ENCODE assay signal across 12 cellular contexts in the genomic region with DNA sequence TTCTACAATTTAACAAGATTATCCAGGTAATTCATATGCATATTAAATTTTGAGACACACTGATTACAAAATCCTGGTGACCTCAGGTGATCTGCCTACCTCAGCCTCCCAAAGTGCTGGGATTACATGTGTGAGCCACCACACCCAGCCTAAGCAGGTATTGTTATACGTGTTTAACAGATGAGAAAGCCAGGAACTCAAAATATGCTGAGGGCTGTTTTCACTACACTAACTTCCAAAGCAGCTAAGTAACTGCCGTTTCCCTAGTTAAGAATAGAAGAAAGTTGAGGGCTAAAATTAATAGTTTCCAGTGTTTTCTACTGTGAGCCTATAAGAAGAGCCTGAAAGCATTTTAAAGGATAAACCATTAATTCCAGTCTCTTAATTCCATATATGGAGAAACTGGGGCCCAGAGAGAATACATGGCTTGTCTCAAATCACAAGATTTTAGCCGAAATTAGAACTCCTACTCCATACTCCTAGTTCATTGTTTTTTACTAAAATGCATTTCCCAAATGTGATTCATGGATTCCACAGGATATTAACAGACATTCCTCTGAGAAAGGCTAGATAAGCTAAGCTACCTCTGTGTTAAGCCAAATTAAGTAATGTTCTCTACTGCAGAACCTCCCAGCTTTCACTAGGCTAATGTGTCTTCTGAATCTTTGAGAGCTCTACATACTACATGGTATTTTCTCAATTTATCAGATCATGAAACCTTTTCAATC. TPM values are rescaled to one million over a fixed set of nuclear protein-coding genes. Genes with fewer than 3 reads are reported as not detected.
DNase-seq lines count a peak whose midpoint lies in the region; ATAC-seq and TF ChIP-seq lines count a peak whose summit lies in the region.
"Had no signal": no experiment of that assay in that cellular context is flagged by ENCODE, and none has a peak within 500 bp of the region (broad histone marks: within the 10 kb centered on the region; RNA-seq: fewer than 3 reads in every experiment).

No MANE protein-coding gene starts in this region.

- no peak for TF ChIP-seq POLR2A in uterus (IDR thresholded peaks at IDR 0.05)

- H3K4me3 ChIP-seq in heart right ventricle: no peak overlapping the region
- no peak overlapping the region for H3K4me3 ChIP-seq in uterus

- H3K4me1 ChIP-seq in heart right ventricle (peaks cover 0 to 6% (median 0%) of the 10 kb centered on the region in 9 donors), uterus (no peaks in the 10 kb centered on the region)

- in situ Hi-C loops in GM13976 (cut with MboI; ENCODE audit: low sequenced_read_pairs, unreplicated experiment): loop anchor here (25.0 kb wide), 1 partner anchor 306 kb away; the partner anchor contains the start of gene LPCAT4

- DNase-seq in heart right ventricle (no peak), cardiac septum (ENCODE audit: low spot score) (no peak), astrocyte of the hippocampus (ENCODE audit: low read depth, low spot score) (peak; percentile 84), hepatic stellate cell (ENCODE audit: low spot score) (peak; percentile 64), uterus (no peak), GM20000 (ENCODE audit: low spot score) (no peak), GM13976 (ENCODE audit: low spot score) (no peak)
- DNase-seq: activated T-cell treated with anti-CD3 and anti-CD28 coated beads, Interleukin-2, amount 50 U/mL, for 1 hour; AML-193; NCI-H345 had no signal

- ATAC-seq in heart right ventricle (peak in 6 of 8 donors; percentile 28 to 74 (median 59)), GM18520 (IDR thresholded peaks at IDR 0.05; ENCODE audit: unreplicated experiment) (no peak)
- ATAC-seq: WTC11 had no signal

- no peaks in the 10 kb centered on the region for H3K36me3 ChIP-seq in heart right ventricle
- no peaks in the 10 kb centered on the region for H3K36me3 ChIP-seq in uterus

- H3K9me3 ChIP-seq in heart right ventricle (peaks cover 0 to 16% (median 7%) of the 10 kb centered on the region in 11 donors), uterus (no peaks in the 10 kb centered on the region)

- TF ChIP-seq CTCF in heart right ventricle (IDR thresholded peaks at IDR 0.05) (no peak), uterus (IDR thresholded peaks at IDR 0.05) (no peak), GM20000 (IDR thresholded peaks at IDR 0.05; ENCODE audit: extremely low read depth, missing control alignments) (no peak), GM13976 (IDR thresholded peaks at IDR 0.05; ENCODE audit: borderline replicate concordance, control extremely low read depth, extremely low read depth, insufficient read depth, missing control alignments) (no peak)

- intact Hi-C loops in heart right ventricle (cut with DNase I): no loop called here
- intact Hi-C loops in cardiac septum (cut with DNase I): no loop called here
- intact Hi-C loops in uterus (cut with DNase I; ENCODE audit: low total_unique reads): no loop called here

- H3K27ac ChIP-seq in heart right ventricle: peak overlapping the region in 4 of 10 donors; percentile 29 to 70 (median 45)
- H3K27ac ChIP-seq in uterus: peak overlapping the region; percentile 75 to 80

- H3K27me3 ChIP-seq in heart right ventricle (no peaks in the 10 kb centered on the region), uterus (no peaks in the 10 kb centered on the region)

- WGBS in heart right ventricle, 2 donors: 44 to 50% methylated on average over 3 of the region's 3 CpGs

RNA-seq across cellular contexts. Expression of gene AVEN, which starts 17.0 kb away (rescaled TPM):
- total RNA-seq in heart right ventricle (10 to 100 TPM; 14.6 to 30.6 (median 20.0) TPM), cardiac septum (14.4 TPM), uterus (10 to 100 TPM; 12.3 to 27.9 (median 18.0) TPM)
- 10 to 100 TPM; 10.2 to 33.9 TPM for polyA plus RNA-seq in heart right ventricle

RNA-seq across cellular contexts. Expression of gene EMC7, which starts 45.6 kb away (rescaled TPM):
- total RNA-seq in heart right ventricle (100 to 1,000 TPM in 1 of 10 donors, 10 to 100 TPM in 9; 49.9 to 110 (median 61.4) TPM), cardiac septum (55.6 TPM), uterus (10 to 100 TPM; 12.4 to 45.8 (median 27.2) TPM)
- 100 to 1,000 TPM in 1 of 2 donors, 10 to 100 TPM in 1; 49.4 to 150 TPM for polyA plus RNA-seq in heart right ventricle

RNA-seq across cellular contexts. Expression of gene PGBD4, which starts 45.9 kb away (rescaled TPM):
- total RNA-seq in heart right ventricle (1 to 10 TPM; 1.2 to 2.5 (median 1.9) TPM), cardiac septum (1.5 TPM), uterus (1 to 10 TPM; 1.4 to 4.1 (median 1.6) TPM)
- 1 to 10 TPM in 1 of 2 donors, under 1 TPM in 1; 0.39 to 1.1 TPM for polyA plus RNA-seq in heart right ventricle

Comparison
In these comparisons a context has a peak if more than half of its experiments do, and no peak if none do; other contexts are left out.
1. DNase-seq: peak in astrocyte of the hippocampus (single experiment) and hepatic stellate cell (single experiment); none in heart right ventricle (0 of 2), cardiac septum (single experiment), uterus (0 of 2), GM20000 (single experiment) and GM13976 (single experiment).